8 cellular contexts compared by ENCODE assay signal in the genomic region with DNA sequence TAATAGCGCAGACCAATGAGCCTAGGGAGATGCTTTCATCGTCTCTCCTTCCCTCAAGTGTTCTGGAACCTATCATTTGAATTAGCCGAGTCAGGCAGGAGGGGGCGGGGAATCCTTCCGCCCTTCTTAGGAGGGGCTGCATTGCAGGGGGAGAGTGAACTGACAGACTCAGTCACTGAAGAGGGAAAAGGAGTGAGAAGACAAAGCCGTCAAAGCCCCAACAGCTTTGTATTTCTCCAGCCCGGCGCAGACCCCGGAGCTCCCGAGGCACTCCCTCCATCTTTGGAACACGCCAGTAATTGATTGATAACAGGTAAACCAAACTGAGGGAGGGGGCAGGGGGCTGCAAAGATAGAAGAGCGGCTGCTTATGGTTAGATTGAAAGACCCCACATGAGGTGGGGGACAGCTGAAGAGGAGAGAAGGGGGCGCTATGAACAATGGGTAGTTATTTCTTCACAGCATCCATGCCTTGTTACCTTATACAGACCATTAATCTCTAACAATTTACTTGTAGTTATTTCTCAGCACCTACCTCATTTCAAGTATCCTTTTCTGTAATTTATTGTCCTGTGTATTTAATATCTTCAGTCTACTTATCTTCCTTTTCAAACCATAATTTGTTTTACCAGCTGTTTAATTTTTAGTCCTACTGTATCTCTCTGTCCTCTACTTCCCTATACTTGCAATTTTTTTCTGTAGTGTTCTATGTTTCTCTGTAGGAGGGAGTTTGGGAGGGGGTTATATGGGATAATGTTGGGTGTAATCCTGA. TPM values are rescaled to one million over a fixed set of nuclear protein-coding genes. Genes with fewer than 3 reads are reported as not detected.
DNase-seq lines count a peak whose midpoint lies in the region; ATAC-seq and TF ChIP-seq lines count a peak whose summit lies in the region.

A gene with protein sequence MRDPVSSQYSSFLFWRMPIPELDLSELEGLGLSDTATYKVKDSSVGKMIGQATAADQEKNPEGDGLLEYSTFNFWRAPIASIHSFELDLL (plus strand): TSS at position 157 of the 771 bp plus-strand sequence. CDS start 6,828 bp downstream, outside the sequence.

- TF ChIP-seq POLR2A in thyroid gland (IDR thresholded peaks at IDR 0.05), result no peak

- CTCF ChIA-PET in WTC11 (lab: Charles Lee), result interaction anchor here (0.5 to 6.5 kb wide), 13 partner anchors 9 to 105 kb away, joined by 3 to 43 read pairs (median 6); partner anchors contain the start of genes BNIPL, C1orf56, GABPB2 and LYSMD1

- no peaks in the 10 kb centered on the region for H3K9me3 Mint-ChIP-seq in WTC11

- peak within 1 kb of the TSS; percentile 82 to 98 (median 91) for H3K27ac ChIP-seq in thyroid gland

- peak within 1 kb of the TSS; percentile 84 to 97 (median 96) for H3K4me3 ChIP-seq in thyroid gland (replicated peaks in 1 of 3)

- no peaks in the 10 kb centered on the region for H3K27me3 Mint-ChIP-seq in WTC11 (ENCODE audit: low read depth)

- H3K36me3 ChIP-seq in thyroid gland, result peaks cover 2 to 5% of the 10 kb centered on the region in 2 donors

- H3K4me1 ChIP-seq in thyroid gland, result peaks cover 29 to 30% of the 10 kb centered on the region in 2 donors

- H3K36me3 Mint-ChIP-seq in WTC11, result peaks cover 20% of the 10 kb centered on the region

- no peak for TF ChIP-seq CTCF in WTC11 (IDR thresholded peaks at IDR 0.05)
- no peak for TF ChIP-seq CTCF in thyroid gland (IDR thresholded peaks at IDR 0.05)

- DNase-seq in GM04504 (ENCODE audit: low read depth) (peak; percentile 29), NCI-H146 (lab: John Stamatoyannopoulos, UW) (peak; percentile 87), WTC11 (ENCODE audit: low spot score) (peak; percentile 79), epidermal melanocyte (ENCODE audit: insufficient read length, low spot score) (peak; percentile 52), medulla oblongata (ENCODE audit: extremely low spot score) (peak; percentile 87), thyroid gland (peak; percentile 29 to 35)

- H3K9me3 ChIP-seq in thyroid gland, result no peaks in the 10 kb centered on the region

- H3K27me3 ChIP-seq in thyroid gland, result no peaks in the 10 kb centered on the region

- H3K4me3 Mint-ChIP-seq in WTC11, result peak within 1 kb of the TSS; percentile 79

- peak; percentile 62 for ATAC-seq in WTC11
- ATAC-seq in HG03378 (IDR thresholded peaks at IDR 0.05; ENCODE audit: unreplicated experiment), result no peak
- ATAC-seq in HG02852 (IDR thresholded peaks at IDR 0.05; ENCODE audit: unreplicated experiment), result no peak

- peak within 1 kb of the TSS; percentile 81 for H3K27ac Mint-ChIP-seq in WTC11

- 4 to 10% methylated on average over 13 of the region's 13 CpGs for WGBS in thyroid gland, 2 donors

- peaks cover 51% of the 10 kb centered on the region for H3K4me1 Mint-ChIP-seq in WTC11

- POLR2A ChIA-PET in WTC11 (lab: Charles Lee), result interaction anchor here (1.3 to 2.3 kb wide), 4 partner anchors 11 to 105 kb away, joined by 3 to 13 read pairs (median 5); partner anchors contain the start of genes ANXA9 and LYSMD1

- intact Hi-C loops in thyroid gland (cut with DNase I), result no loop called here

TF ChIP-seq in WTC11, 78 proteins besides CTCF, POLR2A, EP300 and RAD21:
- TF ChIP-seq MLX (CRISPR knock-in tag; IDR thresholded peaks at IDR 0.05) (no peak), ZNF232 (CRISPR knock-in tag; IDR thresholded peaks at IDR 0.05) (0 out of 2 replicates have a peak, but pooled peaks have one; percentile 23), ESRRA (CRISPR knock-in tag; IDR thresholded peaks at IDR 0.05; ENCODE audit: borderline replicate concordance) (no peak), TEAD1 (CRISPR knock-in tag; IDR thresholded peaks at IDR 0.05) (no peak), ETV6 (CRISPR knock-in tag; IDR thresholded peaks at IDR 0.05) (peak; percentile 51; the same call in 1 of the 2 replicates)

RNA-seq across cellular contexts. Expression of the gene that starts here (rescaled TPM):
- total RNA-seq in WTC11 (2021), result 12.7 to 16.4 TPM (median 13.6 TPM) in 3 replicates
- total RNA-seq in thyroid gland, result 1 to 10 TPM in 2 of 4 donors, under 1 TPM in 2; 0.46 to 1.6 (median 1.2) TPM

Comparison
In these comparisons a context has a peak if more than half of its experiments do, and no peak if none do; other contexts are left out.
1. DNase-seq: peak in every context shown above with its lines; median percentile 87 in NCI-H146; 87 in medulla oblongata; 79 in WTC11; 52 in epidermal melanocyte; 32 in thyroid gland; 29 in GM04504.